Comparison of ENCODE assay signal across 8 cellular contexts in the genomic region with DNA sequence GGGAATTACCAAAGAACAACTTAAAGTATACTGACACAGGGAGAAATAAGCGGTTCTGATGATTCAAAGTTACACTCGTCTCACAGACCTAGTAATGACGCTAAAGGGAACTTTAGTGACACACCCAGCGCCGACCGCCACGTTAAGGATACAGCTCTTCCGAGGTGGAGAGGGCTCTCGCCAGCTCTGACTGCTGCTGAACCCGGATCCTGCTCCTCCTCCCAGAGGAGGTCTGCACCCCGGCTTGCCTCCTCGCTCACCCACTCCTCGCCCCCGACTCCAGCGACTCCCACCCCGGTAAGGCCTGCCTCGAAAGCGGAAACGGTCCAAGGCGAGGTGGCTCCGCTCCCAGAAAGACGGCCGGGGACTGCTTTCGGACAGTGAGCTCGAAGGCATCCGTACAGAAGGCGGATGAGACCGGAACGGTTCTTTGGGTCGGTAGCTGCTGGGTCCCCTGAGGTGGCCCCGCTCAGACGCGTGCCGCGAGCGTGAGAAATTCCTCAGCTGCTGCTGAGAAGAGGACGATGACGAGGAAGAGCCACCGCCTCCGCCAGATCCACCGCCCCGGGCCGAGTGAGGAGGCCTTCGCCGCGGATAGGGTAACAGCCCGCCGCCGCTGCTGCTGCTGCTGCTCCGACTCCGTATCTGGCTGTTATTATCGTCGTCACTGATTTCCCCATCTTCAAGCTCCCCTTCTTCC. TPM values are rescaled to one million over a fixed set of nuclear protein-coding genes. Genes with fewer than 3 reads are reported as not detected.
DNase-seq lines count a peak whose midpoint lies in the region; ATAC-seq, FAIRE-seq and TF ChIP-seq lines count a peak whose summit lies in the region.

No MANE protein-coding gene starts in this region.

- H3K4me2 ChIP-seq in H9 (ENCODE audit: insufficient read depth, insufficient read length, low read length), result peak overlapping the region; percentile 79
- H3K4me2 ChIP-seq in Loucy (ENCODE audit: low read depth, low read length, poor library complexity, severe bottlenecking), result peak overlapping the region; percentile 79

- H3K36me3 ChIP-seq in Loucy (ENCODE audit: insufficient read depth, low read length) (peaks cover 9% of the 10 kb centered on the region; the same call in 1 of the 2 replicates), bronchial epithelial cell (ENCODE audit: control insufficient read depth, insufficient read depth, low read length) (peaks cover 8% of the 10 kb centered on the region), kidney epithelial cell (ENCODE audit: control insufficient read depth, insufficient read depth, low read length) (peaks cover 1% of the 10 kb centered on the region)

- H3T11ph ChIP-seq in H9 (ENCODE audit: low read length), result no peak overlapping the region

- no peak overlapping the region for H3K27ac ChIP-seq in H9 (ENCODE audit: insufficient read length, low read depth, low read length)

- no peak overlapping the region for H2BK15ac ChIP-seq in H9 (ENCODE audit: low read depth, low read length)

- H3K9me3 Mint-ChIP-seq in H9, result peaks cover 0 to 3% of the 10 kb centered on the region in 2 experiments; a peak in 1 of 5 replicates
- no peaks in the 10 kb centered on the region for H3K9me3 Mint-ChIP-seq in activated B cell treated with CpG ODN at 0.5 μM for 24 hours

- no peak overlapping the region for H4K91ac ChIP-seq in H9 (ENCODE audit: insufficient read length, low read depth, low read length)

- no peak overlapping the region for H2BK12ac ChIP-seq in H9 (ENCODE audit: insufficient read length, low read depth, low read length)

- H3K4me1 ChIP-seq in H9 (ENCODE audit: insufficient read depth, low read length) (no peaks in the 10 kb centered on the region), Loucy (ENCODE audit: insufficient read depth, low read length, poor library complexity, severe bottlenecking) (peaks cover 48% of the 10 kb centered on the region)

- no peak overlapping the region for H4K5ac ChIP-seq in H9 (ENCODE audit: insufficient read length, low read depth, low read length)

- peaks cover 17% of the 10 kb centered on the region; the same call in 1 of the 2 replicates for H3K79me2 ChIP-seq in H9 (ENCODE audit: insufficient read depth, low read length)
- H3K79me2 ChIP-seq in Loucy (ENCODE audit: insufficient read depth, low read length), result peaks cover 71% of the 10 kb centered on the region

- H3K23me2 ChIP-seq in H9 (ENCODE audit: insufficient read length, low read depth, low read length, poor library complexity, severe bottlenecking), result peaks cover 3% of the 10 kb centered on the region

- H3K4me3 Mint-ChIP-seq in H9 (peak overlapping the region; percentile 99 to 100), activated B cell treated with CpG ODN at 0.5 μM for 24 hours (peak overlapping the region; percentile 98)

- H2BK120ac ChIP-seq in H9 (ENCODE audit: low read depth, low read length, poor library complexity, severe bottlenecking), result no peak overlapping the region

- H3K56ac ChIP-seq in H9 (ENCODE audit: insufficient read length, low read depth, low read length), result no peak overlapping the region

- TF ChIP-seq CTCF in GM10248 (IDR thresholded peaks at IDR 0.05; ENCODE audit: control extremely low read depth, extremely low read depth, low read depth, missing control alignments) (no peak), H9 (conservative IDR thresholded peaks at IDR 0.05) (no peak), Loucy (conservative IDR thresholded peaks at IDR 0.05; ENCODE audit: low read length) (no peak), activated B cell treated with CpG ODN at 0.5 μM for 24 hours (IDR thresholded peaks at IDR 0.05) (no peak), bronchial epithelial cell (IDR thresholded peaks at IDR 0.05; ENCODE audit: insufficient read depth, low read length, severe bottlenecking) (no peak), kidney epithelial cell (IDR thresholded peaks at IDR 0.05; ENCODE audit: insufficient read depth, low read length, poor library complexity, severe bottlenecking) (no peak)

- H3K27me3 ChIP-seq in H9 (ENCODE audit: insufficient read depth, low read length), result no peaks in the 10 kb centered on the region
- H3K27me3 ChIP-seq in Loucy (ENCODE audit: insufficient read depth, low read length, poor library complexity, severe bottlenecking), result no peaks in the 10 kb centered on the region
- H3K27me3 ChIP-seq in bronchial epithelial cell (ENCODE audit: control insufficient read depth, insufficient read depth, low read length), result no peaks in the 10 kb centered on the region
- no peaks in the 10 kb centered on the region for H3K27me3 ChIP-seq in kidney epithelial cell (ENCODE audit: control insufficient read depth, insufficient read depth, low read length)

- H3K9me2 ChIP-seq in Loucy (replicated peaks; ENCODE audit: low read depth, low read length), result no peaks in the 10 kb centered on the region

- intact Hi-C loops in activated B cell treated with CpG ODN at 0.5 μM for 24 hours (cut with micrococcal nuclease), result loop anchor here (1.0 to 5.0 kb wide), 6 partner anchors 26 to 1924 kb away; a partner anchor contains a TSS

- H3K18ac ChIP-seq in H9 (ENCODE audit: insufficient read length, low read depth, low read length), result peak overlapping the region; percentile 85

- H3K27me3 Mint-ChIP-seq in H9 (ENCODE audit: low read depth) (peaks cover 2% of the 10 kb centered on the region; the same call in 1 of the 2 replicates), activated B cell treated with CpG ODN at 0.5 μM for 24 hours (no peaks in the 10 kb centered on the region)

- H4K8ac ChIP-seq in H9 (replicated peaks; ENCODE audit: insufficient read length, low read depth, low read length), result no peak overlapping the region

- H2BK5ac ChIP-seq in H9 (ENCODE audit: insufficient read length, low read length), result no peak overlapping the region

- H3K9me3 ChIP-seq in H9 (ENCODE audit: control insufficient read depth, low read depth, low read length), result no peaks in the 10 kb centered on the region
- H3K9me3 ChIP-seq in Loucy (ENCODE audit: insufficient read depth, low read depth, low read length), result no peaks in the 10 kb centered on the region

- no peak overlapping the region for H2AFZ ChIP-seq in H9 (ENCODE audit: low read length)
- H2AFZ ChIP-seq in Loucy (ENCODE audit: low read length), result peak overlapping the region; percentile 74

- H3K9ac ChIP-seq in H9 (ENCODE audit: extremely low read depth, insufficient read length, low read length) (peak overlapping the region; percentile 93), Loucy (ENCODE audit: low read depth, low read length, poor library complexity, severe bottlenecking) (peak overlapping the region; percentile 91)

- H4K20me1 ChIP-seq in H9 (ENCODE audit: control insufficient read depth, insufficient read depth, insufficient read length) (no peaks in the 10 kb centered on the region), Loucy (ENCODE audit: insufficient read depth, low read length, poor library complexity, severe bottlenecking) (peaks cover 39% of the 10 kb centered on the region)

- no peak overlapping the region for H3K4ac ChIP-seq in H9 (ENCODE audit: low read depth, low read length)

- H3K36me3 Mint-ChIP-seq in H9 (ENCODE audit: insufficient read depth in 1 of 3, low read depth in 3 of 3) (peaks cover 21 to 39% (median 25%) of the 10 kb centered on the region in 3 experiments; a peak in 6 of 7 replicates), activated B cell treated with CpG ODN at 0.5 μM for 24 hours (ENCODE audit: low read depth) (peaks cover 53% of the 10 kb centered on the region)

- no peak overlapping the region for H2AK5ac ChIP-seq in H9 (ENCODE audit: insufficient read length, low read length)

- no peaks in the 10 kb centered on the region for H3K79me1 ChIP-seq in H9 (ENCODE audit: insufficient read depth, low read depth, low read length, poor library complexity, severe bottlenecking)

- H3K27ac Mint-ChIP-seq in H9, result peak overlapping the region; percentile 99 to 100 (median 100)
- peak overlapping the region; percentile 98 for H3K27ac Mint-ChIP-seq in activated B cell treated with CpG ODN at 0.5 μM for 24 hours

- no peak for FAIRE-seq in bronchial epithelial cell (lab: Jason Lieb, UNC)

- H3F3A ChIP-seq in Loucy (ENCODE audit: low read depth), result no peaks in the 10 kb centered on the region; the same call in 1 of the 2 replicates

- DNase-seq in GM10248 (ENCODE audit: extremely low spot score) (peak; percentile 46), H9 (peak; percentile 62), activated B cell treated with CpG ODN at 0.5 μM for 24 hours (peak; percentile 65), bronchial epithelial cell (ENCODE audit: low read depth) (peak; percentile 85), kidney epithelial cell (ENCODE audit: low read depth) (no peak), NCI-H1436 treated with DMSO at 0.1 percent for 48 hours (lab: John Stamatoyannopoulos, UW) (no peak)
- peak; percentile 66 to 72 for DNase-seq in stimulated activated CD4-positive, alpha-beta T cell treated with anti-CD3 and anti-CD28 coated beads, Interleukin-15, amount 100 ng/mL, for 48 hours (ENCODE audit: low read depth in 2 of 2)

- POLR2A ChIA-PET in GM10248 (lab: Yijun Ruan, JAX), result interaction anchor here (0.9 to 2.6 kb wide), 4 partner anchors 20 to 84 kb away, joined by 3 to 34 read pairs (median 4); a partner anchor contains a TSS
- POLR2A ChIA-PET in activated B cell treated with CpG ODN at 0.5 μM for 24 hours (lab: Charles Lee), result interaction anchor here (0.6 to 4.6 kb wide), 21 partner anchors 12 to 188 kb away, joined by 3 to 232 read pairs (median 5); a partner anchor contains a TSS

- CTCF ChIA-PET in GM10248 (lab: Yijun Ruan, JAX), result interaction anchor here (0.7 to 6.9 kb wide), 15 partner anchors 9 to 94 kb away, joined by 3 to 37 read pairs (median 5); a partner anchor contains a TSS
- CTCF ChIA-PET in activated B cell treated with CpG ODN at 0.5 μM for 24 hours (lab: Charles Lee), result interaction anchor here (1.0 to 4.6 kb wide), 9 partner anchors 24 to 177 kb away, joined by 3 to 53 read pairs (median 4); a partner anchor contains a TSS

- H3K14ac ChIP-seq in H9 (ENCODE audit: insufficient read depth, low read length), result peak overlapping the region; percentile 95

- no peak overlapping the region for H3K23ac ChIP-seq in H9 (ENCODE audit: insufficient read length, low read depth, low read length)

- peak; percentile 30 for ATAC-seq in activated B cell treated with CpG ODN at 0.5 μM for 24 hours (ENCODE audit: low read depth)

- H3K4me3 ChIP-seq in Loucy (ENCODE audit: low read length, poor library complexity, severe bottlenecking) (peak overlapping the region; percentile 80), bronchial epithelial cell (ENCODE audit: low read depth, low read length) (peak overlapping the region; percentile 98), kidney epithelial cell (ENCODE audit: low read depth, low read length) (peak overlapping the region; percentile 79)

- no peak overlapping the region for H2BK20ac ChIP-seq in H9 (ENCODE audit: low read depth, low read length, poor library complexity, severe bottlenecking)

- no CpG with 5 or more reads among the region's 53 CpGs for WGBS in H9 (ENCODE audit: extremely low coverage, insufficient read length, low lambda C conversion rate)

- H3K4me1 Mint-ChIP-seq in H9, result peaks cover 17 to 27% of the 10 kb centered on the region in 2 experiments
- peaks cover 55% of the 10 kb centered on the region for H3K4me1 Mint-ChIP-seq in activated B cell treated with CpG ODN at 0.5 μM for 24 hours

RNA-seq across cellular contexts. Expression of a gene that starts 0.6 kb away (rescaled TPM):
- total RNA-seq in H9 (2021) (24.4 and 26.4 TPM in 2 replicates), activated B cell treated with CpG ODN at 0.5 μM for 24 hours (85.7 and 107 TPM in 2 replicates), bronchial epithelial cell (22.1 and 23.0 TPM in 2 replicates), kidney epithelial cell (22.3 and 25.2 TPM in 2 replicates)

RNA-seq across cellular contexts. Expression of a gene that starts 1.1 kb away (rescaled TPM):
- total RNA-seq in H9 (2021) (2.5 and 3.7 TPM in 2 replicates), activated B cell treated with CpG ODN at 0.5 μM for 24 hours (10.8 and 11.5 TPM in 2 replicates), bronchial epithelial cell (2.6 and 4.2 TPM in 2 replicates), kidney epithelial cell (4.1 and 6.1 TPM in 2 replicates)

RNA-seq across cellular contexts. Expression of a gene that starts 22.9 kb away (rescaled TPM):
- total RNA-seq in H9 (2021) (17.3 and 18.4 TPM in 2 replicates), activated B cell treated with CpG ODN at 0.5 μM for 24 hours (42.6 and 46.7 TPM in 2 replicates), bronchial epithelial cell (37.6 and 40.3 TPM in 2 replicates), kidney epithelial cell (13.1 and 15.1 TPM in 2 replicates)

Comparison
In these comparisons a context has a peak if more than half of its experiments do, and no peak if none do; other contexts are left out.
1. DNase-seq: peak in GM10248 (single experiment), H9 (single experiment), activated B cell treated with CpG ODN at 0.5 μM for 24 hours (single experiment), bronchial epithelial cell (single experiment) and stimulated activated CD4-positive, alpha-beta T cell treated with anti-CD3 and anti-CD28 coated beads, Interleukin-15, amount 100 ng/mL, for 48 hours (2 of 2); none in kidney epithelial cell (single experiment) and NCI-H1436 treated with DMSO at 0.1 percent for 48 hours (single experiment).
2. Peak in every context shown above with its lines, with median percentiles within 50 percentile points of each other: H3K4me3 ChIP-seq.